ENCODE assay signal across 24 cellular contexts in genomic region chr19:30304540-30304939, GRCh38.
DNase-seq lines count a peak whose midpoint lies in the region; TF ChIP-seq lines count a peak whose summit lies in the region.
"Had no signal": no experiment of that assay in that cellular context is flagged by ENCODE, and none has a peak within 500 bp of the region (broad histone marks: within the 10 kb centered on the region; RNA-seq: fewer than 3 reads in every experiment).

No MANE protein-coding gene starts in this region.

- peak overlapping the region; percentile 99 for H3K27ac ChIP-seq in Karpas-422 (ENCODE audit: low read length)
- H3K27ac ChIP-seq in coronary artery: no peak overlapping the region
- no peak overlapping the region for H3K27ac ChIP-seq in neuronal stem cell (replicated peaks; ENCODE audit: low read length)
- peak overlapping the region; percentile 29 for H3K27ac ChIP-seq in substantia nigra (ENCODE audit: low read depth, low read length, poor library complexity, severe bottlenecking)
- H3K27ac ChIP-seq: BLaER1 had no signal

- WGBS in neuronal stem cell (ENCODE audit: extremely low coverage in 2 of 2, insufficient read length in 2 of 2, insufficient replicate concordance in 1 of 2), 2 donors: no CpG with 5 or more reads among the region's 6 CpGs

- no peaks in the 10 kb centered on the region for H3K79me1 ChIP-seq in neuronal stem cell (ENCODE audit: low read depth, low read length)

- no peak overlapping the region for H3K23ac ChIP-seq in neuronal stem cell (ENCODE audit: low read depth, low read length, poor library complexity)

- no peak overlapping the region for H2BK12ac ChIP-seq in neuronal stem cell (ENCODE audit: low read length)

- no peak for TF ChIP-seq CTCF in coronary artery (IDR thresholded peaks at IDR 0.05)

- H3K18ac ChIP-seq in neuronal stem cell (ENCODE audit: low read length): no peak overlapping the region

- H4K8ac ChIP-seq in neuronal stem cell (ENCODE audit: low read depth, low read length): no peak overlapping the region

- H3K4me3 ChIP-seq in Karpas-422 (ENCODE audit: low read length) (peak overlapping the region; percentile 44; the same call in 1 of the 2 replicates), coronary artery (no peak overlapping the region), neuronal stem cell (ENCODE audit: low read length in 2 of 2) (no peak overlapping the region)
- H3K4me3 ChIP-seq: BLaER1, GM12878 had no signal

- no peak overlapping the region for H2BK120ac ChIP-seq in neuronal stem cell (ENCODE audit: low read depth, low read length)

- H3K4ac ChIP-seq in neuronal stem cell (ENCODE audit: low read length): no peak overlapping the region

- no peak overlapping the region for H4K91ac ChIP-seq in neuronal stem cell (ENCODE audit: low read depth, low read length, poor library complexity)

- H2BK15ac ChIP-seq in neuronal stem cell (ENCODE audit: low read length): peak overlapping the region; percentile 13

- peak overlapping the region; percentile 51 for H2AK5ac ChIP-seq in neuronal stem cell (ENCODE audit: low read depth, low read length)

- no peak overlapping the region for H3K14ac ChIP-seq in neuronal stem cell (ENCODE audit: low read length)

- H3K27me3 ChIP-seq in Karpas-422 (ENCODE audit: low read length) (no peaks in the 10 kb centered on the region), neuronal stem cell (ENCODE audit: control insufficient read depth in 3 of 3, insufficient read depth in 3 of 3, low read depth in 1 of 3, low read length in 3 of 3) (no peaks in the 10 kb centered on the region)
- H3K27me3 ChIP-seq: BE2C, BLaER1 had no signal

- H3K9me2 ChIP-seq in Karpas-422 (replicated peaks; ENCODE audit: insufficient read depth, low read length): no peaks in the 10 kb centered on the region

- DNase-seq in Karpas-422 (peak; percentile 79), coronary artery (ENCODE audit: low spot score) (peak; percentile 45), neuronal stem cell (ENCODE audit: low spot score) (no peak), substantia nigra (lab: John Stamatoyannopoulos, UW) (no peak), cardiac septum (ENCODE audit: low spot score) (no peak)
- no peak for DNase-seq in activated CD4-positive, alpha-beta T cell treated with anti-CD3 and anti-CD28 coated beads, Interleukin-2, amount 50 U/mL, for 48 hours
- no peak for DNase-seq in activated CD4-positive, alpha-beta T cell treated with anti-CD3 and anti-CD28 coated beads for 4 hours
- DNase-seq: 8988T; ACHN; BE2C; C1 segment of cervical spinal cord; CD4-positive, alpha-beta memory T cell; CD4-positive, CD25-positive, alpha-beta regulatory T cell; CD8-positive, alpha-beta memory T cell; COR-L47; DMS 273 treated with DMSO at 0.1 percent for 48 hours; DMS153; DMS53; DMS79; DND-41; EL; GDM1 had no signal

- H2AFZ ChIP-seq in Karpas-422 (ENCODE audit: low read length): no peak overlapping the region; the same call in 1 of the 2 replicates
- H2AFZ ChIP-seq in neuronal stem cell (ENCODE audit: low read length): no peak overlapping the region

- H3K4me1 ChIP-seq in Karpas-422 (ENCODE audit: low read length): peaks cover 70% of the 10 kb centered on the region
- peaks cover 7 to 8% of the 10 kb centered on the region in 2 donors for H3K4me1 ChIP-seq in neuronal stem cell (ENCODE audit: control insufficient read depth in 2 of 2, insufficient read depth in 1 of 2, low read depth in 1 of 2, low read length in 2 of 2)
- H3K4me1 ChIP-seq: BE2C, BLaER1 had no signal

- H3K79me2 ChIP-seq in Karpas-422 (ENCODE audit: low read length): no peaks in the 10 kb centered on the region

- no peak overlapping the region for H2BK5ac ChIP-seq in neuronal stem cell (ENCODE audit: low read length)

- intact Hi-C loops in cardiac septum (cut with DNase I): no loop called here

- peak overlapping the region; percentile 66 for H3K9ac ChIP-seq in Karpas-422 (ENCODE audit: low read length)
- no peak overlapping the region for H3K9ac ChIP-seq in neuronal stem cell (ENCODE audit: low read depth, low read length, poor library complexity)
- H3K9ac ChIP-seq: BLaER1 had no signal

- no peaks in the 10 kb centered on the region for H4K20me1 ChIP-seq in Karpas-422 (ENCODE audit: insufficient read depth, low read depth, low read length)
- H4K20me1 ChIP-seq: BLaER1 had no signal

- no peaks in the 10 kb centered on the region for H3K9me3 ChIP-seq in Karpas-422 (ENCODE audit: low read length)
- no peaks in the 10 kb centered on the region for H3K9me3 ChIP-seq in neuronal stem cell (replicated peaks in 1 of 2; ENCODE audit: control insufficient read depth in 2 of 2, insufficient read depth in 1 of 2, low read depth in 1 of 2, low read length in 2 of 2)
- H3K9me3 ChIP-seq: BE2C, BLaER1 had no signal

- no peaks in the 10 kb centered on the region; the same call in 1 of the 2 replicates for H3K36me3 ChIP-seq in Karpas-422 (ENCODE audit: insufficient read depth, low read length)
- no peaks in the 10 kb centered on the region for H3K36me3 ChIP-seq in neuronal stem cell (replicated peaks in 1 of 2; ENCODE audit: control insufficient read depth in 2 of 2, insufficient read depth in 2 of 2, low read length in 2 of 2)
- H3K36me3 ChIP-seq: BE2C, BLaER1 had no signal

- H3K4me2 ChIP-seq in Karpas-422 (ENCODE audit: low read depth, low read length, poor library complexity, severe bottlenecking) (peak overlapping the region; percentile 70), neuronal stem cell (ENCODE audit: insufficient read depth, low read length, poor library complexity, severe bottlenecking) (no peak overlapping the region)
- H3K4me2 ChIP-seq: BLaER1 had no signal

Comparison
In these comparisons a context has a peak if more than half of its experiments do, and no peak if none do; other contexts are left out.
1. DNase-seq: peak in Karpas-422 (single experiment) and coronary artery (single experiment); none in neuronal stem cell (single experiment), substantia nigra (0 of 49), cardiac septum (single experiment), activated CD4-positive, alpha-beta T cell treated with anti-CD3 and anti-CD28 coated beads, Interleukin-2, amount 50 U/mL, for 48 hours (0 of 2) and activated CD4-positive, alpha-beta T cell treated with anti-CD3 and anti-CD28 coated beads for 4 hours (0 of 2).
2. H3K27ac ChIP-seq: peak in Karpas-422 (single experiment) and substantia nigra (single experiment); none in coronary artery (0 of 2) and neuronal stem cell (single experiment).